Comparison of ENCODE assay signal across 21 cellular contexts in the genomic region with DNA sequence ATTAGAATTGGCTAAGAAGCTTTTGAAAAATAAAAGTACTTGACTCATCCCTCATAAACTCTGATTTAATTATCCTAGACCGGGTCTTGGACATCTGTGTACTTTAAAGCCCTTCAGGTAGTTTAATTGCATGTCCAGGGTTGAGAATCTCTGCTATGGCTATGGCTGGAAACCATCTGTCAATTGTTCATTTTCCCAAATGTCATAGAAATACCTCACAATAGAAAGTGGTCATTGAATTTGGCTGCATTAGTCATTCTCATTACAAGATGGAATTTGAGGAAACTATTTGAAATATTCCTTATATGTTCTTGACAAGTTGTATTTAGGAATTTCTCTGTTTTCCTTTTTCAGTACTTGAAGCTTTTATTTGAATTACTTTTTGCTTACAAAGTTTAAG.
DNase-seq lines count a peak whose midpoint lies in the region; ATAC-seq and TF ChIP-seq lines count a peak whose summit lies in the region.
"Had no signal": no experiment of that assay in that cellular context is flagged by ENCODE, and none has a peak within 500 bp of the region (broad histone marks: within the 10 kb centered on the region; RNA-seq: fewer than 3 reads in every experiment).

No MANE protein-coding gene starts in this region.

- H3K4me3 ChIP-seq in BJ (ENCODE audit: low read depth, low read length), result no peak overlapping the region
- H3K4me3 ChIP-seq: BLaER1, GM23248, SJCRH30 had no signal

- H3K36me3 ChIP-seq in BJ (ENCODE audit: control insufficient read depth, insufficient read depth, low read length), result no peaks in the 10 kb centered on the region
- H3K36me3 ChIP-seq: BLaER1, SJCRH30 had no signal

- no peak for ATAC-seq in GM21825 (IDR thresholded peaks at IDR 0.05; ENCODE audit: unreplicated experiment)
- no peak for ATAC-seq in GM18517 (IDR thresholded peaks at IDR 0.05; ENCODE audit: unreplicated experiment)
- ATAC-seq: Right ventricle myocardium inferior had no signal

- no peaks in the 10 kb centered on the region for H3K27me3 ChIP-seq in BJ (ENCODE audit: control insufficient read depth, insufficient read depth, low read length)
- H3K27me3 ChIP-seq: BLaER1, SJCRH30 had no signal

- CTCF ChIA-PET in BJ (lab: Yijun Ruan, JAX), result no interaction called here

- H3K27me3 Mint-ChIP-seq in mesothelial cell of epicardium (ENCODE audit: low read depth), result peaks cover 2% of the 10 kb centered on the region
- H3K27me3 Mint-ChIP-seq: CD4-positive, CD25-positive, alpha-beta regulatory T cell had no signal

- H3K4me1 Mint-ChIP-seq in mesothelial cell of epicardium, result no peaks in the 10 kb centered on the region
- H3K4me1 Mint-ChIP-seq: CD4-positive, CD25-positive, alpha-beta regulatory T cell had no signal

- peaks cover 15% of the 10 kb centered on the region for H3K9me3 Mint-ChIP-seq in mesothelial cell of epicardium

- H3K36me3 Mint-ChIP-seq in mesothelial cell of epicardium, result peaks cover 2% of the 10 kb centered on the region
- H3K36me3 Mint-ChIP-seq: CD4-positive, CD25-positive, alpha-beta regulatory T cell had no signal

- POLR2A ChIA-PET in BJ (lab: Charles Lee), result no interaction called here

- no peak overlapping the region for H3K4me3 Mint-ChIP-seq in mesothelial cell of epicardium
- H3K4me3 Mint-ChIP-seq: CD4-positive, CD25-positive, alpha-beta regulatory T cell had no signal

- TF ChIP-seq CTCF in BJ (IDR thresholded peaks at IDR 0.05; ENCODE audit: insufficient read depth, low read depth, low read length) (no peak), mesothelial cell of epicardium (IDR thresholded peaks at IDR 0.05; ENCODE audit: unreplicated experiment) (no peak)

- peak; percentile 4 for DNase-seq in BJ (ENCODE audit: low read depth)
- DNase-seq in DMS79 treated with DMSO at 0.1 percent for 48 hours (lab: John Stamatoyannopoulos, UW), result peak; percentile 75
- peak; percentile 23 for DNase-seq in NCI-H82 treated with DMSO at 0.1 percent for 48 hours (lab: John Stamatoyannopoulos, UW; ENCODE audit: unreplicated experiment)
- DNase-seq in foreskin melanocyte, result peak; percentile 36
- DNase-seq in mesothelial cell of epicardium (ENCODE audit: low spot score in 2 of 2, unreplicated experiment in 2 of 2), result no peak
- DNase-seq in NCI-H774 (lab: John Stamatoyannopoulos, UW), result no peak
- DNase-seq: ACHN; CD4-positive, CD25-positive, alpha-beta regulatory T cell; GM23248; H7; KBM-7; MV-4-11; NCI-H1105; NCI-H2029; NCI-H446 treated with DMSO at 0.1 percent for 48 hours; SJCRH30; T-helper 1 cell had no signal

- H3K27ac Mint-ChIP-seq in mesothelial cell of epicardium, result no peak overlapping the region
- H3K27ac Mint-ChIP-seq: CD4-positive, CD25-positive, alpha-beta regulatory T cell had no signal

Comparison
In these comparisons a context has a peak if more than half of its experiments do, and no peak if none do; other contexts are left out.
1. DNase-seq: peak in BJ (single experiment), DMS79 treated with DMSO at 0.1 percent for 48 hours (single experiment), NCI-H82 treated with DMSO at 0.1 percent for 48 hours (single experiment) and foreskin melanocyte (single experiment); none in mesothelial cell of epicardium (0 of 2) and NCI-H774 (single experiment).